15 cellular contexts compared by ENCODE assay signal in the genomic region with DNA sequence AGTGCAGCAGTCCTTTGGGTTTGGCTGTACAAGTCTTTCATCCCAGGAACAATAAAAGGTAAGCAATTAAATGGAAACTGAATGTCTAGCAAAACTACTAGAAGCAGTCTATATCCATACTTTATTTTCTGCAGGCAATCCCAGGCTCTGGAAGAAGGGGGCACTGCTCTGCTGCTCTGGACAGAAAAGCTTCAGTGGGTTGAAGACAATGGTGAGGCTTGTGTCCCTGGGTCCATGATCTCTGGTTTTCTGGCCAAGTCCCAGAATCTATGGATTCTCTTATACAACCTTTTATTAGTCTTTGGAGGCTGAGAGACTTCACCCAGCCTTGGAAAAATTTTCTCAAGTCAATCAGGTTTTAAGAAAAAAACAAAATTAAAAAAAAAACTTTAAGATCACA. TPM values are rescaled to one million over a fixed set of nuclear protein-coding genes. Genes with fewer than 3 reads are reported as not detected.
DNase-seq lines count a peak whose midpoint lies in the region; ATAC-seq, FAIRE-seq and TF ChIP-seq lines count a peak whose summit lies in the region.
"Had no signal": no experiment of that assay in that cellular context is flagged by ENCODE, and none has a peak within 500 bp of the region (broad histone marks: within the 10 kb centered on the region; RNA-seq: fewer than 3 reads in every experiment).

No MANE protein-coding gene starts in this region.

- H3K4me1 ChIP-seq in PC-3 (ENCODE audit: insufficient read depth, low read length) (peaks cover 20% of the 10 kb centered on the region), neural progenitor cell (no peaks in the 10 kb centered on the region), suprapubic skin (peaks cover 34% of the 10 kb centered on the region)

- H3K27ac ChIP-seq in PC-3 (ENCODE audit: low read length) (no peak overlapping the region), neural progenitor cell (no peak overlapping the region), suprapubic skin (no peak overlapping the region)

- H4K20me1 ChIP-seq in PC-3 (ENCODE audit: low read length) (no peaks in the 10 kb centered on the region), neural progenitor cell (ENCODE audit: low read depth) (no peaks in the 10 kb centered on the region)

- no peaks in the 10 kb centered on the region for H3K27me3 Mint-ChIP-seq in neural progenitor cell (ENCODE audit: insufficient read depth, low read depth)

- POLR2A ChIA-PET in PC-3 (lab: Charles Lee; ENCODE audit: unreplicated experiment): no interaction called here

- peaks cover 4% of the 10 kb centered on the region for H3K4me1 Mint-ChIP-seq in neural progenitor cell

- DNase-seq in D721Med (ENCODE audit: insufficient read length, low spot score): no peak
- peak; percentile 31 for DNase-seq in PC-3
- peak; percentile 32 for DNase-seq in epithelial cell of esophagus (ENCODE audit: low read depth)
- peak; percentile 25 for DNase-seq in neural progenitor cell (ENCODE audit: low spot score)
- no peak for DNase-seq in suprapubic skin (ENCODE audit: low spot score in 2 of 2)
- no peak for DNase-seq in stimulated activated CD4-positive, alpha-beta T cell treated with anti-CD3 and anti-CD28 coated beads, Interleukin-15, amount 100 ng/mL, for 24 hours
- DNase-seq: activated T-cell treated with anti-CD3 and anti-CD28 coated beads for 4 hours; cortex of kidney; NCI-H510A treated with DMSO at 0.1 percent for 48 hours; small intestine; stimulated activated naive CD4-positive, alpha-beta T cell treated with Interleukin-2 at 50 U/mL for 16 hours had no signal

- H3K36me3 ChIP-seq in PC-3 (ENCODE audit: low read depth, low read length): peaks cover 7% of the 10 kb centered on the region
- peaks cover 8% of the 10 kb centered on the region for H3K36me3 ChIP-seq in neural progenitor cell
- H3K36me3 ChIP-seq in suprapubic skin: peaks cover 34% of the 10 kb centered on the region

- H2AFZ ChIP-seq in PC-3 (ENCODE audit: low read length) (no peak overlapping the region), neural progenitor cell (replicated peaks) (no peak overlapping the region)

- intact Hi-C loops in PC-3 (cut with micrococcal nuclease): no loop called here

- peaks cover 31% of the 10 kb centered on the region for H3K36me3 Mint-ChIP-seq in neural progenitor cell

- no peak overlapping the region for H3K4me3 Mint-ChIP-seq in neural progenitor cell
- H3K4me3 Mint-ChIP-seq: T-helper 1 cell treated with Interleukin-12 subunit alpha and Interleukin-12 subunit beta and Interleukin-4 antibody, amounts not matched to agents 30 μg/mL and 1 μg/mL, for 36 hours had no signal

- peaks cover 19% of the 10 kb centered on the region for H3K79me2 ChIP-seq in PC-3 (ENCODE audit: low read length)
- peaks cover 18% of the 10 kb centered on the region for H3K79me2 ChIP-seq in neural progenitor cell (ENCODE audit: low read depth)

- TF ChIP-seq POLR2A in suprapubic skin (IDR thresholded peaks at IDR 0.05): no peak

- no peak for FAIRE-seq in D721Med (lab: Jason Lieb, UNC)
- FAIRE-seq: GM19239, small intestine had no signal

- H3K9me3 ChIP-seq in PC-3 (ENCODE audit: low read length): no peaks in the 10 kb centered on the region
- no peaks in the 10 kb centered on the region for H3K9me3 ChIP-seq in neural progenitor cell (ENCODE audit: low read depth)
- no peaks in the 10 kb centered on the region for H3K9me3 ChIP-seq in suprapubic skin

- no peaks in the 10 kb centered on the region for H3K9me2 ChIP-seq in PC-3 (replicated peaks; ENCODE audit: low read length)

- CTCF ChIA-PET in PC-3 (lab: Charles Lee): interaction anchor here (1.2 kb wide), 1 partner anchor 35 kb away, joined by 4 read pairs; a partner anchor contains a TSS

- ATAC-seq in PC-3 (0 out of 2 replicates have a peak, but pooled peaks have one; percentile 17), HG03175 (IDR thresholded peaks at IDR 0.05; ENCODE audit: unreplicated experiment) (no peak), GM21737 (IDR thresholded peaks at IDR 0.05; ENCODE audit: unreplicated experiment) (no peak)

- no TSS peak for BruUV-seq in PC-3 (replicated peaks; lab: Mats Ljungman, UMichigan)

- H3K9me3 Mint-ChIP-seq in neural progenitor cell: no peaks in the 10 kb centered on the region
- H3K9me3 Mint-ChIP-seq: T-helper 1 cell treated with Interleukin-12 subunit alpha and Interleukin-12 subunit beta and Interleukin-4 antibody, amounts not matched to agents 30 μg/mL and 1 μg/mL, for 36 hours had no signal

- H3F3A ChIP-seq in PC-3 (ENCODE audit: low read length, unreplicated experiment) (no peaks in the 10 kb centered on the region), neural progenitor cell (ENCODE audit: low read depth) (peaks cover 3% of the 10 kb centered on the region)

- no peak overlapping the region for H3K27ac Mint-ChIP-seq in neural progenitor cell
- H3K27ac Mint-ChIP-seq: T-helper 1 cell treated with Interleukin-12 subunit alpha and Interleukin-12 subunit beta and Interleukin-4 antibody, amounts not matched to agents 30 μg/mL and 1 μg/mL, for 36 hours had no signal

- no peaks in the 10 kb centered on the region for H3K27me3 ChIP-seq in PC-3 (ENCODE audit: low read length)
- H3K27me3 ChIP-seq in neural progenitor cell: no peaks in the 10 kb centered on the region
- no peaks in the 10 kb centered on the region for H3K27me3 ChIP-seq in suprapubic skin

- H3K4me3 ChIP-seq in PC-3 (ENCODE audit: low read length) (no peak overlapping the region), epithelial cell of esophagus (ENCODE audit: low read length) (no peak overlapping the region), neural progenitor cell (no peak overlapping the region), suprapubic skin (no peak overlapping the region)

- TF ChIP-seq EP300 in suprapubic skin (IDR thresholded peaks at IDR 0.05): no peak

- H3K4me2 ChIP-seq in PC-3 (ENCODE audit: low read length) (no peak overlapping the region), neural progenitor cell (no peak overlapping the region)

- H3K9ac ChIP-seq in PC-3 (ENCODE audit: low read length): no peak overlapping the region
- no peak overlapping the region for H3K9ac ChIP-seq in neural progenitor cell

- TF ChIP-seq CTCF in D721Med (IDR thresholded peaks at IDR 0.05; ENCODE audit: insufficient read depth, missing control alignments) (peak; percentile 37), PC-3 (conservative IDR thresholded peaks at IDR 0.05; ENCODE audit: low read depth, low read length) (peak; percentile 56), epithelial cell of esophagus (IDR thresholded peaks at IDR 0.05; ENCODE audit: insufficient read depth, low read depth, low read length, missing control alignments) (peak; percentile 37), neural progenitor cell (IDR thresholded peaks at IDR 0.05) (peak; percentile 48), suprapubic skin (IDR thresholded peaks at IDR 0.05) (no peak)

RNA-seq across cellular contexts. Expression of a gene that starts 35.6 kb away (rescaled TPM):
- 84.7 and 95.6 TPM in 2 replicates for total RNA-seq in PC-3 (2014; rRNA removed)
- total RNA-seq in neural progenitor cell (ENCODE audit: low replicate concordance): 33.0 and 96.9 TPM in 2 replicates
- 100 to 1,000 TPM; 142 to 195 (median 151) TPM for total RNA-seq in suprapubic skin

RNA-seq across cellular contexts. Expression of a gene that starts 59.3 kb away (rescaled TPM):
- total RNA-seq in PC-3 (2014; rRNA removed) (22.3 and 28.7 TPM in 2 replicates), neural progenitor cell (ENCODE audit: low replicate concordance) (3.4 and 8.6 TPM in 2 replicates), suprapubic skin (100 to 1,000 TPM in 1 of 4 donors, 10 to 100 TPM in 3; 45.9 to 135 (median 61.1) TPM)

Comparison
In these comparisons a context has a peak if more than half of its experiments do, and no peak if none do; other contexts are left out.
1. DNase-seq: peak in PC-3 (single experiment), epithelial cell of esophagus (single experiment) and neural progenitor cell (single experiment); none in D721Med (single experiment), suprapubic skin (0 of 2) and stimulated activated CD4-positive, alpha-beta T cell treated with anti-CD3 and anti-CD28 coated beads, Interleukin-15, amount 100 ng/mL, for 24 hours (single experiment).
2. CTCF ChIP-seq: peak in D721Med (single experiment), PC-3 (single experiment), epithelial cell of esophagus (single experiment) and neural progenitor cell (single experiment); none in suprapubic skin (0 of 2).